Comparison of ENCODE assay signal across 20 cellular contexts in the genomic region with DNA sequence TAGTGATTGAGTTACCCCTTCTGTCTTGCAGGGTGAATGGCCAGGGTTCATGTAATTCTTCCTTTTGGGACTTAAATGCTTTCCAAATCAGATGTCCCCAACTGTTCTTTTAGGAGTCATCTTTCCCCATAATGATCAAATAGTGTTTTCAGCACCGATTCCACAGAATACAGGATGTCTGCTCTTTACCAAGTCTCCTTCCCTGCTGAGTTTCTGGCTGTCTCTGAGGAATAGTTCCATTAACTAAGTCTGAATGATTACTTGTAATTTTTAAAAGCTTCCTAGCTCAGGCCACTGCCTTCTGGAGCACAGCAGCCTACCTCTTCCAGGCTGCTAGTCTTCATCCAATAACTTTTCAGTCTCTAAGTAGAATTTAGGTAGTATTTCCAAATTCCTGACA.
"Had no signal": no experiment of that assay in that cellular context is flagged by ENCODE, and none has a peak within 500 bp of the region (broad histone marks: within the 10 kb centered on the region; RNA-seq: fewer than 3 reads in every experiment).

No MANE protein-coding gene starts in this region.

- H3K9me3 Mint-ChIP-seq: activated CD8-positive, alpha-beta T cell treated with anti-CD3 and anti-CD28 coated beads for 36 hours; activated naive CD4-positive, alpha-beta T cell treated with anti-CD3 and anti-CD28 coated beads, Interleukin-2, amount 10 ng/mL, durations not matched to agents 7 days and 5 days; memory B cell; stimulated activated memory B cell treated with anti-CD40 and anti-IgM and Interleukin-4, amounts not matched to agents 10 μg/mL and 1 μg/mL and 100 μg/mL, for 72 hours had no signal

- ATAC-seq: activated CD8-positive, alpha-beta T cell treated with anti-CD3 and anti-CD28 coated beads for 36 hours; activated naive CD8-positive, alpha-beta T cell treated with anti-CD3 and anti-CD28 coated beads, Interleukin-2, amount 50 U/mL, for 24 hours; mucosa of descending colon; stimulated activated memory B cell treated with anti-CD40 and anti-IgM and Interleukin-4, amounts not matched to agents 10 μg/mL and 1 μg/mL and 100 μg/mL, for 72 hours had no signal

- H3K27ac Mint-ChIP-seq: activated CD8-positive, alpha-beta T cell treated with anti-CD3 and anti-CD28 coated beads for 36 hours; activated naive CD4-positive, alpha-beta T cell treated with anti-CD3 and anti-CD28 coated beads, Interleukin-2, amount 10 ng/mL, durations not matched to agents 7 days and 5 days; activated naive CD8-positive, alpha-beta T cell treated with anti-CD3 and anti-CD28 coated beads, Interleukin-2, amount 50 U/mL, for 24 hours; memory B cell; stimulated activated memory B cell treated with anti-CD40 and anti-IgM and Interleukin-4, amounts not matched to agents 10 μg/mL and 1 μg/mL and 100 μg/mL, for 72 hours had no signal

- H3K36me3 Mint-ChIP-seq: activated naive CD4-positive, alpha-beta T cell treated with anti-CD3 and anti-CD28 coated beads, Interleukin-2, amount 10 ng/mL, durations not matched to agents 7 days and 5 days; memory B cell; stimulated activated memory B cell treated with anti-CD40 and anti-IgM and Interleukin-4, amounts not matched to agents 10 μg/mL and 1 μg/mL and 100 μg/mL, for 72 hours had no signal

- H3K4me3 Mint-ChIP-seq: activated CD8-positive, alpha-beta T cell treated with anti-CD3 and anti-CD28 coated beads for 36 hours; activated naive CD4-positive, alpha-beta T cell treated with anti-CD3 and anti-CD28 coated beads, Interleukin-2, amount 10 ng/mL, durations not matched to agents 7 days and 5 days; activated naive CD8-positive, alpha-beta T cell treated with anti-CD3 and anti-CD28 coated beads, Interleukin-2, amount 50 U/mL, for 24 hours; central memory CD8-positive, alpha-beta T cell; memory B cell; naive B cell; stimulated activated memory B cell treated with anti-CD40 and anti-IgM and Interleukin-4, amounts not matched to agents 10 μg/mL and 1 μg/mL and 100 μg/mL, for 72 hours had no signal

- H3K27me3 Mint-ChIP-seq: activated CD8-positive, alpha-beta T cell treated with anti-CD3 and anti-CD28 coated beads for 36 hours; activated naive CD4-positive, alpha-beta T cell treated with anti-CD3 and anti-CD28 coated beads, Interleukin-2, amount 10 ng/mL, durations not matched to agents 7 days and 5 days; activated naive CD8-positive, alpha-beta T cell treated with anti-CD3 and anti-CD28 coated beads, Interleukin-2, amount 50 U/mL, for 24 hours; central memory CD8-positive, alpha-beta T cell; memory B cell; naive B cell; stimulated activated memory B cell treated with anti-CD40 and anti-IgM and Interleukin-4, amounts not matched to agents 10 μg/mL and 1 μg/mL and 100 μg/mL, for 72 hours had no signal

- H3K4me1 Mint-ChIP-seq: activated naive CD4-positive, alpha-beta T cell treated with anti-CD3 and anti-CD28 coated beads, Interleukin-2, amount 10 ng/mL, durations not matched to agents 7 days and 5 days; activated naive CD8-positive, alpha-beta T cell treated with anti-CD3 and anti-CD28 coated beads, Interleukin-2, amount 50 U/mL, for 24 hours; central memory CD8-positive, alpha-beta T cell had no signal

- DNase-seq: activated CD4-positive, alpha-beta T cell treated with anti-CD3 and anti-CD28 coated beads for 48 hours; activated CD4-positive, CD25-positive, alpha-beta regulatory T cell; activated CD8-positive, alpha-beta T cell treated with anti-CD3 and anti-CD28 coated beads for 36 hours; activated effector memory CD4-positive, alpha-beta T cell treated with Interleukin-2 at 50 U/mL for 16 hours; activated naive CD4-positive, alpha-beta T cell treated with anti-CD3 and anti-CD28 coated beads, Interleukin-2, amount 10 ng/mL, durations not matched to agents 7 days and 5 days; activated naive CD8-positive, alpha-beta T cell treated with anti-CD3 and anti-CD28 coated beads, Interleukin-2, amount 50 U/mL, for 24 hours; activated T-cell treated with anti-CD3 and anti-CD28 coated beads, Interleukin-2, amount 50 U/mL, for 48 hours; aorta; erythroblast; mucosa of descending colon; naive B cell; nucleus accumbens; retina; spleen; stimulated activated CD4-positive, alpha-beta T cell treated with anti-CD3 and anti-CD28 coated beads, Interleukin-4, amount 100 ng/mL, for 4 hours; testis; upper lobe of left lung had no signal
